In the genomic region with DNA sequence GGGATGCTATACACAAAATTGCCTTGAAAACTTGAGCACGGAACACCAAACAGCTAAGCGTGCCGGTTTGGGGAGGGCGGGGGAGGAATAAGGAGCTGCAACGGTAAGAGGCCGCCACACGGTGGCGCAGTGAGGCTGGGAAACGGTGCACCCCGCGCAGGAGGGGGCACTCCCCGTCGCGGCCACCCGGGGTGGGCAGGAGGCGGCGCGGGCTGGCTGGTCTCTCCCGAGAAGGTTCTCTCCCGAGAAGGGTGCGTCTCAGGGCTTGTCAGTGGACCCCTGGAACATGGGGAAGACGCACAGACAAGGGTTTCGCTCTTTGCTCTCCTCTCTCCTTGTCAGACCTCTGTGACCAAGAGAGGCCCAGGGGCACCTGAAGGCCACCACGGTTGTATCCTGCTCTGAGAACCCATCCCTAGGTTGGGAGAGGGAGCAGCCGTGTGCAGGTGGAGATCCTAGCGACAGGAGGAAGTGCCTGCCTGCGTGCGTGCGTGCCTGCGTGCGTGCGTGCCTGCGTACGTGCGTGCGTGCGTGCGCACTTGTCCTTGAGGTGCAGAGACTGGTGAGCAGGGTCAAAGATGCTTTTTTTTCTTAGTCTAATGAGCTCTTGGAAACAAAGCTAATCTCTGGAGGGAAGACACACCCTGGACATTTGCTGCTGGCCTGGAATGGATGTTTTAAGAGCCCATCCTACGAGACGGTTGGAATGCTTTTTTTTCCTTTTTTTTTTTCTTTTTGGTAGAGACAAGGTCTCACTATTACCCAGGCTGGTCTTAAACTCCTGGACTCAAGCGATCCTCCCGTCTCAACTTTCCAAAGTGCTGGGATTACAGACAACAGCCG, we compare ENCODE assay signal across 8 cellular contexts. TPM values are rescaled to one million over a fixed set of nuclear protein-coding genes. Genes with fewer than 3 reads are reported as not detected.
A peak's percentile ranks its signal among the peaks of the same experiment; 100 is the strongest.
DNase-seq lines count a peak whose midpoint lies in the region; ATAC-seq and TF ChIP-seq lines count a peak whose summit lies in the region.

No MANE protein-coding gene starts in this region.

- no peaks in the 10 kb centered on the region for H3K27me3 Mint-ChIP-seq in activated naive CD8-positive, alpha-beta T cell

- H3K9me3 Mint-ChIP-seq in activated naive CD8-positive, alpha-beta T cell (ENCODE audit: low read depth), result no peaks in the 10 kb centered on the region

- H3K4me2 ChIP-seq in Loucy (ENCODE audit: low read depth, low read length, poor library complexity, severe bottlenecking), result peak overlapping the region; percentile 50

- H3K4me1 ChIP-seq in Loucy (ENCODE audit: insufficient read depth, low read length, poor library complexity, severe bottlenecking) (peaks cover 2% of the 10 kb centered on the region), psoas muscle (peaks cover 10% of the 10 kb centered on the region)

- H3K79me2 ChIP-seq in Loucy (ENCODE audit: insufficient read depth, low read length), result no peaks in the 10 kb centered on the region

- H3K9ac ChIP-seq in Loucy (ENCODE audit: low read depth, low read length, poor library complexity, severe bottlenecking) (no peak overlapping the region), SK-N-MC (ENCODE audit: insufficient read length) (no peak overlapping the region)

- H3K27ac ChIP-seq in SK-N-MC (no peak overlapping the region), psoas muscle (no peak overlapping the region)

- H3K4me3 ChIP-seq in Loucy (ENCODE audit: low read length, poor library complexity, severe bottlenecking), result peak overlapping the region; percentile 29
- H3K4me3 ChIP-seq in SK-N-MC, result peak overlapping the region; percentile 59
- peak overlapping the region; percentile 45 for H3K4me3 ChIP-seq in psoas muscle

- H3K9me3 ChIP-seq in Loucy (ENCODE audit: insufficient read depth, low read depth, low read length) (no peaks in the 10 kb centered on the region), SK-N-MC (ENCODE audit: low read depth, low read length) (no peaks in the 10 kb centered on the region), psoas muscle (no peaks in the 10 kb centered on the region)

- H4K20me1 ChIP-seq in Loucy (ENCODE audit: insufficient read depth, low read length, poor library complexity, severe bottlenecking), result no peaks in the 10 kb centered on the region

- peak overlapping the region; percentile 16 for H3K27ac Mint-ChIP-seq in activated naive CD8-positive, alpha-beta T cell

- no peaks in the 10 kb centered on the region for H3K36me3 Mint-ChIP-seq in activated naive CD8-positive, alpha-beta T cell

- H3K27me3 ChIP-seq in Loucy (ENCODE audit: insufficient read depth, low read length, poor library complexity, severe bottlenecking), result no peaks in the 10 kb centered on the region
- H3K27me3 ChIP-seq in psoas muscle (ENCODE audit: insufficient read depth in 3 of 3, low read length in 2 of 3), result peaks cover 0 to 2% (median 0%) of the 10 kb centered on the region in 3 donors

- H3K9me2 ChIP-seq in Loucy (replicated peaks; ENCODE audit: low read depth, low read length), result no peaks in the 10 kb centered on the region

- H3K36me3 ChIP-seq in Loucy (ENCODE audit: insufficient read depth, low read length) (no peaks in the 10 kb centered on the region), SK-N-MC (ENCODE audit: insufficient read depth, low read length) (no peaks in the 10 kb centered on the region), psoas muscle (ENCODE audit: insufficient read depth in 1 of 2, low read depth in 1 of 2) (no peaks in the 10 kb centered on the region)

- peaks cover 5% of the 10 kb centered on the region for H3K4me1 Mint-ChIP-seq in activated naive CD8-positive, alpha-beta T cell (ENCODE audit: low read depth)

- peak; percentile 67 to 80 (median 74) for ATAC-seq in psoas muscle

- H3K4me3 Mint-ChIP-seq in activated naive CD8-positive, alpha-beta T cell, result peak overlapping the region; percentile 30

- intact Hi-C loops in cardiac septum (cut with DNase I), result loop anchor here (1.0 kb wide), 1 partner anchor 89 kb away; no protein-coding TSS in a partner anchor
- intact Hi-C loops in psoas muscle (cut with DNase I), result loop anchor here (1.0 to 2.0 kb wide), 2 partner anchors 88 to 89 kb away; no protein-coding TSS in a partner anchor

- peak overlapping the region; percentile 56 for H2AFZ ChIP-seq in Loucy (ENCODE audit: low read length)

- 38 to 41% (median 40%) methylated on average over 41 to 43 of the region's 43 CpGs for WGBS in psoas muscle, 3 donors

- DNase-seq in ELF-1 (ENCODE audit: low read depth, low spot score) (peak; percentile 81), H4 (ENCODE audit: low spot score) (peak; percentile 49), SK-N-MC (ENCODE audit: low read depth, low spot score) (no peak), cardiac septum (ENCODE audit: low spot score) (peak; percentile 80), psoas muscle (peak; percentile 81 to 85), NCI-H1694 treated with DMSO at 0.1 percent for 48 hours (lab: John Stamatoyannopoulos, UW) (no peak)

- TF ChIP-seq CTCF in Loucy (conservative IDR thresholded peaks at IDR 0.05; ENCODE audit: low read length) (peak; percentile 85), psoas muscle (IDR thresholded peaks at IDR 0.05) (peak; percentile 91)

- H3F3A ChIP-seq in Loucy (ENCODE audit: low read depth), result no peaks in the 10 kb centered on the region

RNA-seq across cellular contexts. Expression of a gene that starts 18.1 kb away (rescaled TPM):
- 49.5 and 66.0 TPM in 2 replicates for total RNA-seq in H4 (2014; rRNA removed; shearing (Covaris generic))
- total RNA-seq in cardiac septum, result 46.5 TPM
- 10 to 100 TPM in 1 of 4 donors, 1 to 10 TPM in 3; 2.4 to 12.7 (median 7.7) TPM for total RNA-seq in psoas muscle
- polyA plus RNA-seq in psoas muscle, result 1 to 10 TPM; 3.0 to 5.8 (median 3.9) TPM

Comparison
In these comparisons a context has a peak if more than half of its experiments do, and no peak if none do; other contexts are left out.
1. DNase-seq: peak in ELF-1 (single experiment), H4 (single experiment), cardiac septum (single experiment) and psoas muscle (2 of 2); none in SK-N-MC (single experiment) and NCI-H1694 treated with DMSO at 0.1 percent for 48 hours (single experiment).
2. Peak in every context shown above with its lines, with median percentiles within 50 percentile points of each other: H3K4me3 ChIP-seq.